Comparison of ENCODE assay signal across 13 cellular contexts in the genomic region with DNA sequence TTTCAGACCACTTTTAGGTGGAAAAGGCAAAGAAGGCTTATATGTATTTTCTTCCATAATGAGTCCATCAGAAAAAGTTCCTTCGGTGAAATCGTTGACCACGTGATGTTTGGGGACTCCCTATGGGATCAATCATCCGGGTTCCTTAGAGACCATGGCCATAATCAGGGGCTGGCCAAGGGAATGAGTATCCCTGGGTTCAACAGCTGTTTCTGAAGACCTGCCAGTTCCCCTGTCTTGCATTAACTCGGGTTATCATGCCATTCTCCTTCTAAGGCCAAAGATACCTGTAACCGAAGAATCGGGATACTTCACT. TPM values are rescaled to one million over a fixed set of nuclear protein-coding genes. Genes with fewer than 3 reads are reported as not detected.
DNase-seq lines count a peak whose midpoint lies in the region; ATAC-seq, FAIRE-seq and TF ChIP-seq lines count a peak whose summit lies in the region.
"Had no signal": no experiment of that assay in that cellular context is flagged by ENCODE, and none has a peak within 500 bp of the region (broad histone marks: within the 10 kb centered on the region; RNA-seq: fewer than 3 reads in every experiment).

No MANE protein-coding gene starts in this region.

- ATAC-seq in GM21717 (IDR thresholded peaks at IDR 0.05; ENCODE audit: unreplicated experiment) = no peak

- H3K27ac ChIP-seq in C4-2B = no peak overlapping the region
- H3K27ac ChIP-seq in RWPE1 = no peak overlapping the region
- H3K27ac ChIP-seq: BLaER1 had no signal

- H3K27me3 Mint-ChIP-seq in glutamatergic neuron (ENCODE audit: unreplicated experiment) = peaks cover 2% of the 10 kb centered on the region

- H3K27ac Mint-ChIP-seq in glutamatergic neuron (ENCODE audit: unreplicated experiment) = no peak overlapping the region
- H3K27ac Mint-ChIP-seq: H9 had no signal

- POLR2A ChIA-PET in RWPE1 (lab: Yijun Ruan, JAX; ENCODE audit: low non-redundant PET) = no interaction called here

- no peaks in the 10 kb centered on the region for H3K9me3 Mint-ChIP-seq in glutamatergic neuron (ENCODE audit: unreplicated experiment)
- H3K9me3 Mint-ChIP-seq: T-cell had no signal

- H3K36me3 Mint-ChIP-seq in glutamatergic neuron (ENCODE audit: unreplicated experiment) = peaks cover 8% of the 10 kb centered on the region
- H3K36me3 Mint-ChIP-seq: T-cell had no signal

- FAIRE-seq in D721Med (lab: Jason Lieb, UNC) = peak; percentile 16

- CTCF ChIA-PET in RWPE1 (lab: Yijun Ruan, JAX) = interaction anchor here (0.5 to 1.0 kb wide), 2 partner anchors 16 to 20 kb away, joined by 4 read pairs; no protein-coding TSS in a partner anchor

- DNase-seq in D721Med (ENCODE audit: insufficient read length, low spot score) (no peak), RWPE1 (ENCODE audit: low spot score) (no peak), glutamatergic neuron (no peak), NCI-H510A treated with DMSO at 0.1 percent for 48 hours (lab: John Stamatoyannopoulos, UW) (no peak), hepatic stellate cell (ENCODE audit: low spot score) (no peak)
- DNase-seq: NCI-H1436 treated with DMSO at 0.1 percent for 48 hours, NCI-H446 treated with DMSO at 0.1 percent for 48 hours, Right ventricle myocardium superior had no signal

- TF ChIP-seq CTCF in C4-2B (conservative IDR thresholded peaks at IDR 0.05) (peak; percentile 57), D721Med (IDR thresholded peaks at IDR 0.05; ENCODE audit: insufficient read depth, missing control alignments) (no peak), RWPE1 (conservative IDR thresholded peaks at IDR 0.05; ENCODE audit: low read depth) (peak; percentile 49; the same call in 1 of the 2 replicates), glutamatergic neuron (IDR thresholded peaks at IDR 0.05; ENCODE audit: partially characterized antibody, unreplicated experiment) (peak; percentile 15)

- no peaks in the 10 kb centered on the region for H3K4me1 Mint-ChIP-seq in glutamatergic neuron (ENCODE audit: low read depth, unreplicated experiment)
- H3K4me1 Mint-ChIP-seq: H9 had no signal

- no peak overlapping the region for H3K4me3 Mint-ChIP-seq in glutamatergic neuron (ENCODE audit: unreplicated experiment)
- H3K4me3 Mint-ChIP-seq: H9, T-cell had no signal

RNA-seq across cellular contexts. Expression of gene TMEM177, which starts 18.7 kb away (rescaled TPM):
- total RNA-seq in glutamatergic neuron (ENCODE audit: unreplicated experiment) = 21.1 TPM
